Comparison of ENCODE assay signal across 8 cellular contexts in the genomic region with DNA sequence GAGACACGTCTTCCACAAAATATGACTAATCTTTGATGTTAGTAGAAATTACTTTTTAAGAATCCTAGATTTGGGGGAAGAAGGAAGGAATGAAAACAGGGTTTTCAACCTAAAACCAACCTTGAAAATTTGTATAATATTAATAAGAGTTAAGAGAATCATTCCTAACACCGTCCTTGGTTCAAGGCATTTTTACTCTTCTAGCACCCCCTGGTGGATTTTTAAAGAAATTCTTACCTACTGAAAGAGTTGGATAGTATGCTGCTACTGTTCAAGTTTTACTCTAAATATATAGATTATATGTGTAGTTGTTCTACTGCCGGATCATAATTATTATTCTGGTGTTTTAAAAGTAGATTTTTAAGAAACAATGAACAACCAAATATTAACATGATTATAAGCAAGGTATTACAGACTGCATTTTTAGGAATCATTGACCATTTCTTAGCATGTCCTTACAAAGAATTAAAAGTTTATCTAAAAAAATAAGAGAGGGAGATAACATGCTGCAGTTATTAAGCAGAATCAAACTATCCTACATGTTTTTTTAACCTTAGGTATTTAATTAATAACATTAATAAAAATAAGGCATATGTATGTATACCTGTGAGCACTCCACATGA. TPM values are rescaled to one million over a fixed set of nuclear protein-coding genes. Genes with fewer than 3 reads are reported as not detected.
A peak's percentile ranks its signal among the peaks of the same experiment; 100 is the strongest.
DNase-seq lines count a peak whose midpoint lies in the region; ATAC-seq, FAIRE-seq and TF ChIP-seq lines count a peak whose summit lies in the region.

No MANE protein-coding gene starts in this region.

- WGBS in thyroid gland, 2 donors: 18 to 19% methylated on average over 3 of the region's 3 CpGs

- H3K27ac ChIP-seq in thyroid gland: no peak overlapping the region

- DNase-seq in NCI-H1092 treated with DMSO at 0.1 percent for 48 hours (lab: John Stamatoyannopoulos, UW) (peak; percentile 84), glomerular visceral epithelial cell (ENCODE audit: extremely low spot score) (peak; percentile 50), thyroid gland (no peak), cerebellar nuclear complex (lab: John Stamatoyannopoulos, UW) (no peak), GOT3 (lab: John Stamatoyannopoulos, UW) (no peak)

- H3K4me1 ChIP-seq in thyroid gland: no peaks in the 10 kb centered on the region

- H3K36me3 ChIP-seq in thyroid gland: no peaks in the 10 kb centered on the region

- H3K4me3 ChIP-seq in thyroid gland (replicated peaks in 1 of 3): no peak overlapping the region

- no peaks in the 10 kb centered on the region for H3K9me3 ChIP-seq in thyroid gland

- FAIRE-seq in TTC549 (lab: Jason Lieb, UNC): peak; percentile 90

- TF ChIP-seq CTCF in GM12873 (IDR thresholded peaks at IDR 0.05; ENCODE audit: insufficient read depth, low read depth, low read length, missing control alignments): peak; percentile 43
- TF ChIP-seq CTCF in thyroid gland (IDR thresholded peaks at IDR 0.05): peak in 5 of 6 experiments; percentile 40 to 70 (median 57)

- no peak for TF ChIP-seq POLR2A in thyroid gland (IDR thresholded peaks at IDR 0.05)

- peak; percentile 67 for ATAC-seq in HG02588 (IDR thresholded peaks at IDR 0.05; ENCODE audit: unreplicated experiment)

- intact Hi-C loops in thyroid gland (cut with DNase I): loop anchor here (5.0 kb wide), 2 partner anchors 889 to 909 kb away; no protein-coding TSS in a partner anchor

- no peaks in the 10 kb centered on the region for H3K27me3 ChIP-seq in thyroid gland

RNA-seq across cellular contexts. Expression of a gene that starts 7.4 kb away (rescaled TPM):
- under 1 TPM in 3 of 4 donors, not detected in 1; 0.11 to 0.54 (median 0.54) TPM for total RNA-seq in thyroid gland

Comparison
In these comparisons a context has a peak if more than half of its experiments do, and no peak if none do; other contexts are left out.
1. DNase-seq: peak in NCI-H1092 treated with DMSO at 0.1 percent for 48 hours (single experiment) and glomerular visceral epithelial cell (single experiment); none in thyroid gland (0 of 2), cerebellar nuclear complex (0 of 2) and GOT3 (single experiment).